20 cellular contexts compared by ENCODE assay signal in genomic region chr5:66742896-66743247, GRCh38.
"Had no signal": no experiment of that assay in that cellular context is flagged by ENCODE, and none has a peak within 500 bp of the region (broad histone marks: within the 10 kb centered on the region; RNA-seq: fewer than 3 reads in every experiment).

No MANE protein-coding gene starts in this region.

- H3K4me1 ChIP-seq: thyroid gland had no signal

- H3K27ac Mint-ChIP-seq: activated naive CD8-positive, alpha-beta T cell; immature natural killer cell; mesothelial cell of epicardium; natural killer cell treated with Interleukin-12 subunit alpha and Interleukin-12 subunit beta and Interleukin-15 and Interleukin-18, amount 100 ng/mL, for 72 hours; T-helper 1 cell treated with Interleukin-12 subunit alpha and Interleukin-12 subunit beta and Interleukin-4 antibody, amounts not matched to agents 30 μg/mL and 1 μg/mL, for 36 hours had no signal

- H3K36me3 Mint-ChIP-seq: activated naive CD8-positive, alpha-beta T cell; immature natural killer cell; natural killer cell treated with Interleukin-12 subunit alpha and Interleukin-12 subunit beta and Interleukin-15 and Interleukin-18, amount 100 ng/mL, for 72 hours had no signal

- DNase-seq: activated CD8-positive, alpha-beta memory T cell treated with anti-CD3 and anti-CD28 coated beads for 24 hours; activated CD8-positive, alpha-beta memory T cell treated with anti-CD3 and anti-CD28 coated beads, Interleukin-2, amount 50 U/mL, for 48 hours; activated gamma-delta T cell; activated T-cell treated with anti-CD3 and anti-CD28 coated beads, Interleukin-2, amount 50 U/mL, for 48 hours; amygdala; central memory CD4-positive, alpha-beta T cell; gastrocnemius medialis; immature natural killer cell; kidney glomerular epithelial cell; posterior cingulate gyrus; stimulated activated naive CD4-positive, alpha-beta T cell; thyroid gland had no signal

- H3K9me3 ChIP-seq: gastrocnemius medialis, thyroid gland had no signal

- H3K4me3 Mint-ChIP-seq: activated naive CD8-positive, alpha-beta T cell; immature natural killer cell; mesothelial cell of epicardium; natural killer cell treated with Interleukin-12 subunit alpha and Interleukin-12 subunit beta and Interleukin-15 and Interleukin-18, amount 100 ng/mL, for 72 hours; T-helper 1 cell treated with Interleukin-12 subunit alpha and Interleukin-12 subunit beta and Interleukin-4 antibody, amounts not matched to agents 30 μg/mL and 1 μg/mL, for 36 hours had no signal

- H3K4me1 Mint-ChIP-seq: immature natural killer cell had no signal

- H3K9me3 Mint-ChIP-seq: T-helper 1 cell treated with Interleukin-12 subunit alpha and Interleukin-12 subunit beta and Interleukin-4 antibody, amounts not matched to agents 30 μg/mL and 1 μg/mL, for 36 hours had no signal

- H3K4me3 ChIP-seq: coronary artery, gastrocnemius medialis, thyroid gland had no signal

- H3K36me3 ChIP-seq: gastrocnemius medialis, thyroid gland had no signal

- H3K27ac ChIP-seq: coronary artery, thyroid gland had no signal

- H3K27me3 ChIP-seq: gastrocnemius medialis, thyroid gland had no signal

- ATAC-seq: activated CD4-positive, CD25-positive, alpha-beta regulatory T cell treated with anti-CD3 and anti-CD28 coated beads, Interleukin-2, amount 50 U/mL, for 24 hours; gastrocnemius medialis had no signal

- FAIRE-seq: endometrium, urothelium cell line had no signal
